ENCODE assay signal across 8 cellular contexts in genomic region chrX:153494541-153495361, GRCh38. TPM values are rescaled to one million over a fixed set of nuclear protein-coding genes. Genes with fewer than 3 reads are reported as not detected.
DNase-seq lines count a peak whose midpoint lies in the region; ATAC-seq and TF ChIP-seq lines count a peak whose summit lies in the region.

TSS of gene BGN (plus strand) at chrX:153494980. CDS start at chrX:153504632, 9,652 bp downstream.

- TF ChIP-seq CTCF in AG04450 (IDR thresholded peaks at IDR 0.05; ENCODE audit: low read depth, low read length) (peak; percentile 45), lower lobe of right lung (IDR thresholded peaks at IDR 0.05) (peak; percentile 9)

- H3K9me3 ChIP-seq in AG04450 (ENCODE audit: control insufficient read depth, insufficient read depth, low read length) (no peaks in the 10 kb centered on the region), lower lobe of right lung (no peaks in the 10 kb centered on the region)

- H3K4me1 ChIP-seq in lower lobe of right lung, result no peaks in the 10 kb centered on the region

- H3K27me3 ChIP-seq in AG04450 (ENCODE audit: control insufficient read depth, insufficient read depth, low read length), result no peaks in the 10 kb centered on the region
- H3K27me3 ChIP-seq in lower lobe of right lung (ENCODE audit: low read depth), result no peaks in the 10 kb centered on the region

- H3K27ac ChIP-seq in AG04450 (ENCODE audit: low read depth, low read length) (peak within 1 kb of the TSS; percentile 31), lower lobe of right lung (peak within 1 kb of the TSS; percentile 46)

- no peak for DNase-seq in AG04450 (ENCODE audit: low read depth, low spot score)
- DNase-seq in M059J (ENCODE audit: low read depth), result peak; percentile 74
- peak in 1 of 2 donors; percentile 84 for DNase-seq in dermis microvascular lymphatic vessel endothelial cell (ENCODE audit: low read depth in 2 of 2)
- DNase-seq in lower lobe of right lung, result no peak
- no peak for DNase-seq in ureter (ENCODE audit: low spot score)
- DNase-seq in MV-4-11 (lab: John Stamatoyannopoulos, UW), result no peak

- peak within 1 kb of the TSS; percentile 73 for H3K4me3 ChIP-seq in AG04450 (ENCODE audit: low read depth, low read length)
- peak within 1 kb of the TSS; percentile 44 for H3K4me3 ChIP-seq in lower lobe of right lung

- ATAC-seq in lower lobe of right lung (peak; percentile 16 to 34), GM18907 (IDR thresholded peaks at IDR 0.05; ENCODE audit: unreplicated experiment) (no peak), GM18867 (IDR thresholded peaks at IDR 0.05; ENCODE audit: unreplicated experiment) (no peak)

- intact Hi-C loops in lower lobe of right lung (cut with DNase I), result no loop called here

- H3K36me3 ChIP-seq in lower lobe of right lung, result no peaks in the 10 kb centered on the region

- POLR2A ChIA-PET in AG04450 (lab: Yijun Ruan, JAX), result interaction anchor here (0.6 to 1.3 kb wide), 4 partner anchors 22 to 920 kb away, joined by 3 to 8 read pairs (median 3); partner anchors contain the start of gene HAUS7

- CTCF ChIA-PET in AG04450 (lab: Charles Lee), result interaction anchor here (0.6 to 4.8 kb wide), 8 partner anchors 12 to 553 kb away, joined by 3 to 46 read pairs (median 4); partner anchors contain the start of gene HAUS7

RNA-seq across cellular contexts. Expression of gene BGN, which starts in this region (rescaled TPM):
- polyA plus RNA-seq in AG04450 (2011; rRNA removed), result 97.2 and 143 TPM in 2 replicates
- 66.2 and 82.8 TPM in 2 replicates for polyA minus RNA-seq in AG04450 (2011; rRNA and poly(A)+ RNA removed)
- total RNA-seq in M059J (2014; rRNA removed; shearing (Covaris generic)), result 53.3 TPM in 2 replicates
- 12.1 and 70.9 TPM in 2 replicates for total RNA-seq in dermis microvascular lymphatic vessel endothelial cell
- total RNA-seq in lower lobe of right lung, result 157 TPM
- 77.5 TPM for total RNA-seq in ureter

Comparison
In these comparisons a context has a peak if more than half of its experiments do, and no peak if none do; other contexts are left out.
1. ATAC-seq: peak in lower lobe of right lung (2 of 2); none in GM18907 (single experiment) and GM18867 (single experiment).